ENCODE assay signal across 10 cellular contexts in the genomic region with DNA sequence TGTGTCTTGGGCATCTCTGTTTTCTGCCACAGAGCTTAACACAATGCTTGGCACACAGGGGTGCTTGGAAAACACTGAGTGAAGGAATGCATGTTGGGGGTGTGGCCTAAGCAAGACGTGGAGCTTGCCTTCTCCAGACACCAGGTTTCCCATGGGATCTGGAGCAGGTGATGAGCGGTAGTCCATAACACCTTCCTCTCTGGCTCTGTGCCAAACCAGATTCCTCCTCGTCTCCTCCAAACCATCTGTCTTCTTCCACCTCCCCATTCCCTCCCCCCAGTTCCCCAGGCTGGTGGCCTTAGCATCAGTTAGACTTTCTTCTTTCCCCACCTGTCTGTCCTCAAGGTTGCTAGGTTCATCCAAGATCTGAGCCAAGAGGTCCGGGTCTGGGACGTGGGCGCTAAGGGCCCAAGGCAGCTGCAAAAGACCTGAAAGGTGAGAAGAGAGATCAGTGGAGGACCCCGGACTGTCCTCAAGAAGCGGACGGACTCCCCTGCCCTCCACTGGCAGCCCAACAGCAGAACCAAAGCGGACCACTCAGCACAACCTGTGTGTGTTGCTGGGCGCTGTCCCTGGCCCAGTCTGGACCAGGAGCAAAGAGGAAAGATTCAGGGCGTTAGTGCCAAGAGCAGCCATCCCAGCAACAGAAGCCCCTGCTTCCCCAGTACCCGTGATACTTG. TPM values are rescaled to one million over a fixed set of nuclear protein-coding genes. Genes with fewer than 3 reads are reported as not detected.
A peak's percentile ranks its signal among the peaks of the same experiment; 100 is the strongest.
DNase-seq lines count a peak whose midpoint lies in the region; ATAC-seq and TF ChIP-seq lines count a peak whose summit lies in the region.
"Had no signal": no experiment of that assay in that cellular context is flagged by ENCODE, and none has a peak within 500 bp of the region (broad histone marks: within the 10 kb centered on the region; RNA-seq: fewer than 3 reads in every experiment).

No MANE protein-coding gene starts in this region.

- intact Hi-C loops in activated T-helper 1 cell treated with anti-CD3 and anti-CD28 coated beads, Interleukin-12 subunit alpha, Interleukin-12 subunit beta, Interleukin-2, Interleukin-4 antibody, amounts not matched to agents 30 ng/mL and 10 ng/mL and 1 ng/mL, durations not matched to agents 14 hours and 24 hours and 36 hours (cut with micrococcal nuclease): loop anchor here (1.0 kb wide), 2 partner anchors 13 to 121 kb away; no protein-coding TSS in a partner anchor
- intact Hi-C loops in sciatic nerve (cut with DNase I): no loop called here

- ATAC-seq in CD4-positive, CD25-positive, alpha-beta regulatory T cell (ENCODE audit: low read depth in 2 of 2): no peak
- ATAC-seq in memory B cell (ENCODE audit: low read depth) (no peak), HG03354 (IDR thresholded peaks at IDR 0.05; ENCODE audit: poor library complexity, severe bottlenecking, unreplicated experiment) (no peak), sciatic nerve (no peak)

- no peak for DNase-seq in CD4-positive, CD25-positive, alpha-beta regulatory T cell
- DNase-seq in GM13976 (ENCODE audit: low spot score) (peak; percentile 24), memory B cell (ENCODE audit: low spot score in 2 of 2) (no peak), hepatic stellate cell (ENCODE audit: low spot score) (no peak), GM19238 (ENCODE audit: insufficient read length, low spot score) (no peak), sciatic nerve (ENCODE audit: low spot score) (no peak)
- no peak for DNase-seq in activated T-helper 1 cell treated with anti-CD3 and anti-CD28 coated beads, Interleukin-12 subunit alpha, Interleukin-12 subunit beta, Interleukin-2, Interleukin-4 antibody, amounts not matched to agents 30 ng/mL and 10 ng/mL and 1 ng/mL, durations not matched to agents 14 hours and 24 hours and 36 hours (ENCODE audit: low spot score)
- DNase-seq: DMS153, MG63 had no signal

- H3K4me3 ChIP-seq in CD4-positive, CD25-positive, alpha-beta regulatory T cell (ENCODE audit: low read depth, low read length): no peak overlapping the region

- peak overlapping the region; percentile 86 to 92 (median 90) for H3K4me3 Mint-ChIP-seq in CD4-positive, CD25-positive, alpha-beta regulatory T cell
- H3K4me3 Mint-ChIP-seq in activated T-helper 1 cell treated with anti-CD3 and anti-CD28 coated beads, Interleukin-12 subunit alpha, Interleukin-12 subunit beta, Interleukin-2, Interleukin-4 antibody, amounts not matched to agents 30 ng/mL and 10 ng/mL and 1 ng/mL, durations not matched to agents 14 hours and 24 hours and 36 hours: peak overlapping the region; percentile 90
- peak overlapping the region; percentile 99 for H3K4me3 Mint-ChIP-seq in memory B cell

- peaks cover 5 to 56% (median 22%) of the 10 kb centered on the region in 4 donors for H3K4me1 Mint-ChIP-seq in CD4-positive, CD25-positive, alpha-beta regulatory T cell
- peaks cover 24% of the 10 kb centered on the region for H3K4me1 Mint-ChIP-seq in activated T-helper 1 cell treated with anti-CD3 and anti-CD28 coated beads, Interleukin-12 subunit alpha, Interleukin-12 subunit beta, Interleukin-2, Interleukin-4 antibody, amounts not matched to agents 30 ng/mL and 10 ng/mL and 1 ng/mL, durations not matched to agents 14 hours and 24 hours and 36 hours (ENCODE audit: low read depth)
- peaks cover 36% of the 10 kb centered on the region for H3K4me1 Mint-ChIP-seq in memory B cell

- H3K27me3 Mint-ChIP-seq in CD4-positive, CD25-positive, alpha-beta regulatory T cell: peaks cover 37% of the 10 kb centered on the region
- H3K27me3 Mint-ChIP-seq in activated T-helper 1 cell treated with anti-CD3 and anti-CD28 coated beads, Interleukin-12 subunit alpha, Interleukin-12 subunit beta, Interleukin-2, Interleukin-4 antibody, amounts not matched to agents 30 ng/mL and 10 ng/mL and 1 ng/mL, durations not matched to agents 14 hours and 24 hours and 36 hours (ENCODE audit: insufficient read depth): peaks cover 66% of the 10 kb centered on the region
- H3K27me3 Mint-ChIP-seq in memory B cell: peaks cover 4% of the 10 kb centered on the region

- H3K9me3 Mint-ChIP-seq in CD4-positive, CD25-positive, alpha-beta regulatory T cell: peaks cover 0 to 2% (median 0%) of the 10 kb centered on the region in 7 donors
- H3K9me3 Mint-ChIP-seq in activated T-helper 1 cell treated with anti-CD3 and anti-CD28 coated beads, Interleukin-12 subunit alpha, Interleukin-12 subunit beta, Interleukin-2, Interleukin-4 antibody, amounts not matched to agents 30 ng/mL and 10 ng/mL and 1 ng/mL, durations not matched to agents 14 hours and 24 hours and 36 hours: no peaks in the 10 kb centered on the region
- no peaks in the 10 kb centered on the region for H3K9me3 Mint-ChIP-seq in memory B cell

- H3K36me3 ChIP-seq in CD4-positive, CD25-positive, alpha-beta regulatory T cell (ENCODE audit: control insufficient read depth, insufficient read depth, low read length): no peaks in the 10 kb centered on the region
- H3K36me3 ChIP-seq: MG63 had no signal

- H3K27ac ChIP-seq in CD4-positive, CD25-positive, alpha-beta regulatory T cell (ENCODE audit: insufficient read depth, low read length, poor library complexity, severe bottlenecking): no peak overlapping the region

- in situ Hi-C loops in GM13976 (cut with MboI; ENCODE audit: low sequenced_read_pairs, unreplicated experiment): no loop called here

- peaks cover 46% of the 10 kb centered on the region for H3K4me1 ChIP-seq in CD4-positive, CD25-positive, alpha-beta regulatory T cell (ENCODE audit: control insufficient read depth, insufficient read depth, low read length, poor library complexity, severe bottlenecking)

- H3K27me3 ChIP-seq in CD4-positive, CD25-positive, alpha-beta regulatory T cell (ENCODE audit: control insufficient read depth, insufficient read depth, low read length): peaks cover 2% of the 10 kb centered on the region

- H3K27ac Mint-ChIP-seq in CD4-positive, CD25-positive, alpha-beta regulatory T cell: no peak overlapping the region
- peak overlapping the region; percentile 12 for H3K27ac Mint-ChIP-seq in activated T-helper 1 cell treated with anti-CD3 and anti-CD28 coated beads, Interleukin-12 subunit alpha, Interleukin-12 subunit beta, Interleukin-2, Interleukin-4 antibody, amounts not matched to agents 30 ng/mL and 10 ng/mL and 1 ng/mL, durations not matched to agents 14 hours and 24 hours and 36 hours
- H3K27ac Mint-ChIP-seq in memory B cell: no peak overlapping the region

- H3K9me3 ChIP-seq in CD4-positive, CD25-positive, alpha-beta regulatory T cell (ENCODE audit: control insufficient read depth in 2 of 2, low read length in 2 of 2): no peaks in the 10 kb centered on the region
- H3K9me3 ChIP-seq: MG63 had no signal

- no peaks in the 10 kb centered on the region for H3K36me3 Mint-ChIP-seq in CD4-positive, CD25-positive, alpha-beta regulatory T cell
- H3K36me3 Mint-ChIP-seq in activated T-helper 1 cell treated with anti-CD3 and anti-CD28 coated beads, Interleukin-12 subunit alpha, Interleukin-12 subunit beta, Interleukin-2, Interleukin-4 antibody, amounts not matched to agents 30 ng/mL and 10 ng/mL and 1 ng/mL, durations not matched to agents 14 hours and 24 hours and 36 hours (ENCODE audit: low read depth): no peaks in the 10 kb centered on the region
- H3K36me3 Mint-ChIP-seq in memory B cell: no peaks in the 10 kb centered on the region

- no peak for TF ChIP-seq CTCF in GM13976 (IDR thresholded peaks at IDR 0.05; ENCODE audit: borderline replicate concordance, control extremely low read depth, extremely low read depth, insufficient read depth, missing control alignments)

RNA-seq across cellular contexts. Expression of a gene that starts 1.2 kb away (rescaled TPM):
- total RNA-seq in CD4-positive, CD25-positive, alpha-beta regulatory T cell: 29.3 TPM
- 10 to 100 TPM; 50.5 to 70.3 (median 55.9) TPM for polyA plus RNA-seq in CD4-positive, CD25-positive, alpha-beta regulatory T cell
- 4.2 and 5.2 TPM in 2 replicates for total RNA-seq in activated T-helper 1 cell treated with anti-CD3 and anti-CD28 coated beads, Interleukin-12 subunit alpha, Interleukin-12 subunit beta, Interleukin-2, Interleukin-4 antibody, amounts not matched to agents 30 ng/mL and 10 ng/mL and 1 ng/mL, durations not matched to agents 14 hours and 24 hours and 36 hours
- total RNA-seq in sciatic nerve: 136 TPM
